2 cellular contexts compared by ENCODE assay signal in genomic region chr11:34890089-34890488, GRCh38.
TF ChIP-seq lines count a peak whose summit lies in the region.

No MANE protein-coding gene starts in this region.

TF ChIP-seq in K562, 482 proteins besides CTCF, POLR2A, EP300 and RAD21:
- no peak for TF ChIP-seq NUFIP1 (IDR thresholded peaks at IDR 0.05; ENCODE audit: partially characterized antibody)
- no peak for TF ChIP-seq ELF4 (CRISPR knock-in tag; IDR thresholded peaks at IDR 0.05)
- TF ChIP-seq ZNF584 (CRISPR knock-in tag; IDR thresholded peaks at IDR 0.05; ENCODE audit: low read depth): peak; percentile 40; the same call in 1 of the 2 replicates
- TF ChIP-seq ZNF175 (CRISPR knock-in tag; IDR thresholded peaks at IDR 0.05; ENCODE audit: low read depth): 0 out of 2 replicates have a peak, but pooled peaks have one; percentile 28
- TF ChIP-seq CUX1 (CRISPR knock-in tag; IDR thresholded peaks at IDR 0.05): no peak
- TF ChIP-seq ZNF121 (CRISPR knock-in tag; conservative IDR thresholded peaks at IDR 0.05): no peak
- TF ChIP-seq KDM1A (IDR thresholded peaks at IDR 0.05): peak in 1 of 2 experiments; percentile 49; a peak in 1 of 4 replicates
- no peak for TF ChIP-seq THRA (IDR thresholded peaks at IDR 0.05)
- no peak for TF ChIP-seq CEBPG (CRISPR knock-in tag; IDR thresholded peaks at IDR 0.05)
- TF ChIP-seq CEBPG (tag; conservative IDR thresholded peaks at IDR 0.05 in 1 of 2, IDR thresholded peaks at IDR 0.05 in 1 of 2): 0 out of 4 replicates have a peak, but pooled peaks of 1 of the 2 experiments have one; percentile 21

TF ChIP-seq in HepG2, 621 proteins besides CTCF, POLR2A, EP300 and RAD21:
- TF ChIP-seq SNAPC2 (CRISPR knock-in tag; IDR thresholded peaks at IDR 0.05): no peak
- peak; percentile 66 for TF ChIP-seq STAG1 (CRISPR knock-in tag; IDR thresholded peaks at IDR 0.05)
- 0 out of 2 replicates have a peak, but pooled peaks have one; percentile 25 for TF ChIP-seq SMC3 (IDR thresholded peaks at IDR 0.05; ENCODE audit: low read length)
